8 cellular contexts compared by ENCODE assay signal in the genomic region with DNA sequence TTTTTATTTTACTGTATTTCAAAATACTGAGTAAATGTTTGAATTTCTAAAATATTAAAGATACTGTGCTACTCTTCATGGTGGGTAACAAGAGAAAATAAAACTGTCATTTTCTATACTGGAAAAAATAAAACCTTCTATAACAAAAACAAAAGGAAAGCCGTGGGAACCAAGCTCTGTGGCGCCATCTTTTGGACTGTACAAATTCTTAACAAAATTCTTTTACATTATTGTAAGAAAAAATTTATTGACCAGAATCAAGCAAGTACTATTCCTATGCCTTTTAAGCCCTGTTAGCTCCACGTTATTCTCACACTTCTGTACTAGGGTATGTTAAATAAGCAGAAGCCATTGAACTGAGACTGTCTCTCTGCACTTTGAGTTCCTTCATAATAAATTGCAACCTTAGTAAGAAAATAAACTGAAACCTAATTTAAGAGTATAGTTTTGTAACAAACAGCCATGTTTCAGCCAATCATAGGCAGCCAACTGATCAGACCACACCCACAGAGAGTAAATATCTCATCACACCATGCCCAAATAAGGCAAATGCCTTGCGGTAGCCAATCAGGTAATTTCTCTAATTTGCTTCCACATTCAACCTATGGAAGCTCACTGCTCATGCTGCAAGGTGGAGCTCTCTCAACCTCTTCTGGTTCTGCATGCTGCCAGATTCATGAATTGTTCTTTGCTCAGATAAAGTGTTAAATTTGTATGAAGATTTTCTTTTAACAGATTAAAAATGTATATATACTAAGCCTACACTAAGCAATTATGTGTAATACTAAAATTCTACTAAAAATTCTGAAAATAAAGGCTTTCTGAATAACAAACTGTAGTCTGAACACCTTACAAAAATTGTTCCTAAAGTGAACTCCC. TPM values are rescaled to one million over a fixed set of nuclear protein-coding genes. Genes with fewer than 3 reads are reported as not detected.
A peak's percentile ranks its signal among the peaks of the same experiment; 100 is the strongest.
DNase-seq lines count a peak whose midpoint lies in the region; ATAC-seq and TF ChIP-seq lines count a peak whose summit lies in the region.

No MANE protein-coding gene starts in this region.

- no peaks in the 10 kb centered on the region for H3K36me3 ChIP-seq in brain microvascular endothelial cell (replicated peaks)

- no peak for ATAC-seq in stimulated activated memory B cell treated with anti-CD40 and anti-IgM and Interleukin-4, amounts not matched to agents 10 μg/mL and 1 μg/mL and 100 μg/mL, for 72 hours

- DNase-seq in AG08395 (ENCODE audit: low spot score) (peak; percentile 22), GM04504 (ENCODE audit: low read depth) (peak; percentile 14), NCI-H2227 (lab: John Stamatoyannopoulos, UW; ENCODE audit: unreplicated experiment) (peak; percentile 28), brain microvascular endothelial cell (peak; percentile 44), lung microvascular endothelial cell (ENCODE audit: low read depth in 2 of 2) (peak; percentile 59 to 77), ecto neural progenitor cell (ENCODE audit: low spot score) (no peak)
- DNase-seq in activated CD4-positive, CD25-positive, alpha-beta regulatory T cell (lab: John Stamatoyannopoulos, UW), result no peak

- no peaks in the 10 kb centered on the region for H3K4me1 Mint-ChIP-seq in stimulated activated memory B cell treated with anti-CD40 and anti-IgM and Interleukin-4, amounts not matched to agents 10 μg/mL and 1 μg/mL and 100 μg/mL, for 72 hours

- H3K27ac Mint-ChIP-seq in stimulated activated memory B cell treated with anti-CD40 and anti-IgM and Interleukin-4, amounts not matched to agents 10 μg/mL and 1 μg/mL and 100 μg/mL, for 72 hours, result no peak overlapping the region

- no peak overlapping the region for H3K4me3 ChIP-seq in brain microvascular endothelial cell (ENCODE audit: low read depth, low read length)

- H3K27ac ChIP-seq in brain microvascular endothelial cell, result no peak overlapping the region

- no peaks in the 10 kb centered on the region for H3K9me3 Mint-ChIP-seq in stimulated activated memory B cell treated with anti-CD40 and anti-IgM and Interleukin-4, amounts not matched to agents 10 μg/mL and 1 μg/mL and 100 μg/mL, for 72 hours

- H3K27me3 ChIP-seq in brain microvascular endothelial cell (replicated peaks), result no peaks in the 10 kb centered on the region

- TF ChIP-seq CTCF in brain microvascular endothelial cell (IDR thresholded peaks at IDR 0.05; ENCODE audit: low read depth, low read length, missing control alignments), result peak; percentile 67

- no peak overlapping the region for H3K4me3 Mint-ChIP-seq in stimulated activated memory B cell treated with anti-CD40 and anti-IgM and Interleukin-4, amounts not matched to agents 10 μg/mL and 1 μg/mL and 100 μg/mL, for 72 hours

- in situ Hi-C loops in brain microvascular endothelial cell (cut with HindIII; ENCODE audit: low pct_ligation_motif_present, low sequenced_read_pairs), result no loop called here

- H3K36me3 Mint-ChIP-seq in stimulated activated memory B cell treated with anti-CD40 and anti-IgM and Interleukin-4, amounts not matched to agents 10 μg/mL and 1 μg/mL and 100 μg/mL, for 72 hours, result peaks cover 61% of the 10 kb centered on the region

- no peaks in the 10 kb centered on the region for H3K27me3 Mint-ChIP-seq in stimulated activated memory B cell treated with anti-CD40 and anti-IgM and Interleukin-4, amounts not matched to agents 10 μg/mL and 1 μg/mL and 100 μg/mL, for 72 hours

RNA-seq across cellular contexts. Expression of gene HIBCH, which starts 42.2 kb away (rescaled TPM):
- total RNA-seq in lung microvascular endothelial cell, result 13.9 TPM in 2 replicates

Comparison
In these comparisons a context has a peak if more than half of its experiments do, and no peak if none do; other contexts are left out.
1. DNase-seq: peak in AG08395 (single experiment), GM04504 (single experiment), NCI-H2227 (single experiment), brain microvascular endothelial cell (single experiment) and lung microvascular endothelial cell (2 of 2); none in ecto neural progenitor cell (single experiment) and activated CD4-positive, CD25-positive, alpha-beta regulatory T cell (0 of 4).